ENCODE assay signal across 12 cellular contexts in the genomic region with DNA sequence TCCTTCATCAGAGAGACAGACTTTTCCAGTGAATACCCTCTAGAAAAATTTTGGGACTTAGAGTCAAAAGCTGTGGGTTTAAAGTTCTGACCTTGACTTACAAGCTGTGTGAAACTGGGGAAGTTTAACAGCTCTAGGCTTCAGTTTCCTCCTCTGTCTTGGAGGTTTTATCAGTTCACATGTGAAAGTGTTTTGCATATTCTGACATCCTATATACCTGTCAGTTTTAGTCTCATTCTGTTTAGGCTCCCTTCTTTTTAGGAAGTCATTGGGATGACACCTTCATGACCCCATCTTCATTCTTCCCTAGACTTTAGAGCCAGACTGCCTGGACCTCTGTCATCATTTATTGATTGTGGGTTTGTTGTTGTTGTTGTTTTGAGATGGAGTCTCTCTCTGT. TPM values are rescaled to one million over a fixed set of nuclear protein-coding genes. Genes with fewer than 3 reads are reported as not detected.
DNase-seq lines count a peak whose midpoint lies in the region; ATAC-seq and TF ChIP-seq lines count a peak whose summit lies in the region.
"Had no signal": no experiment of that assay in that cellular context is flagged by ENCODE, and none has a peak within 500 bp of the region (broad histone marks: within the 10 kb centered on the region; RNA-seq: fewer than 3 reads in every experiment).

No MANE protein-coding gene starts in this region.

- DNase-seq in germinal center (ENCODE audit: low spot score), result peak; percentile 27
- no peak for DNase-seq in WTC11 (ENCODE audit: low spot score)
- DNase-seq in SW 1271 (lab: John Stamatoyannopoulos, UW), result no peak
- no peak for DNase-seq in midbrain (lab: John Stamatoyannopoulos, UW)
- DNase-seq: H7, NCI-H1436 treated with DMSO at 0.1 percent for 48 hours had no signal

- H3K9me3 Mint-ChIP-seq in WTC11, result peaks cover 3% of the 10 kb centered on the region; the same call in 1 of the 2 replicates
- H3K9me3 Mint-ChIP-seq: activated T-helper 17 cell treated with anti-CD3 and anti-CD28 coated beads, Interleukin-2, amount 50 U/mL, for 72 hours; natural killer cell treated with Interleukin-12 subunit alpha and Interleukin-12 subunit beta and Interleukin-15 and Interleukin-18, amount 100 ng/mL, for 72 hours had no signal

- TF ChIP-seq CTCF in C4-2B (conservative IDR thresholded peaks at IDR 0.05) (no peak), WTC11 (IDR thresholded peaks at IDR 0.05) (no peak)

- no peak overlapping the region for H3K4me3 Mint-ChIP-seq in WTC11
- H3K4me3 Mint-ChIP-seq: activated T-helper 17 cell treated with anti-CD3 and anti-CD28 coated beads, Interleukin-2, amount 50 U/mL, for 72 hours; natural killer cell treated with Interleukin-12 subunit alpha and Interleukin-12 subunit beta and Interleukin-15 and Interleukin-18, amount 100 ng/mL, for 72 hours had no signal

- no peaks in the 10 kb centered on the region for H3K27me3 Mint-ChIP-seq in WTC11 (ENCODE audit: low read depth)
- H3K27me3 Mint-ChIP-seq: activated T-helper 17 cell treated with anti-CD3 and anti-CD28 coated beads, Interleukin-2, amount 50 U/mL, for 72 hours; natural killer cell treated with Interleukin-12 subunit alpha and Interleukin-12 subunit beta and Interleukin-15 and Interleukin-18, amount 100 ng/mL, for 72 hours had no signal

- no peak overlapping the region for H3K27ac Mint-ChIP-seq in WTC11
- H3K27ac Mint-ChIP-seq: activated T-helper 17 cell treated with anti-CD3 and anti-CD28 coated beads, Interleukin-2, amount 50 U/mL, for 72 hours; natural killer cell treated with Interleukin-12 subunit alpha and Interleukin-12 subunit beta and Interleukin-15 and Interleukin-18, amount 100 ng/mL, for 72 hours had no signal

- CTCF ChIA-PET in WTC11 (lab: Charles Lee), result interaction anchor here (1.0 to 1.7 kb wide), 2 partner anchors 10 to 46 kb away, joined by 3 to 4 read pairs; no protein-coding TSS in a partner anchor

- peaks cover 24% of the 10 kb centered on the region for H3K4me1 Mint-ChIP-seq in WTC11

- POLR2A ChIA-PET in WTC11 (lab: Charles Lee), result interaction anchor here (1.4 kb wide), 1 partner anchor 9 kb away, joined by 3 read pairs; no protein-coding TSS in a partner anchor

- no peaks in the 10 kb centered on the region for H3K36me3 Mint-ChIP-seq in WTC11
- H3K36me3 Mint-ChIP-seq: natural killer cell treated with Interleukin-12 subunit alpha and Interleukin-12 subunit beta and Interleukin-15 and Interleukin-18, amount 100 ng/mL, for 72 hours had no signal

- ATAC-seq in GM18858 (IDR thresholded peaks at IDR 0.05; ENCODE audit: unreplicated experiment) (peak; percentile 43), HG03175 (IDR thresholded peaks at IDR 0.05; ENCODE audit: unreplicated experiment) (peak; percentile 35), WTC11 (no peak), HG03565 (IDR thresholded peaks at IDR 0.05; ENCODE audit: unreplicated experiment) (no peak)
- ATAC-seq: activated T-helper 17 cell treated with anti-CD3 and anti-CD28 coated beads, Interleukin-2, amount 50 U/mL, for 72 hours; natural killer cell treated with Interleukin-12 subunit alpha and Interleukin-12 subunit beta and Interleukin-15 and Interleukin-18, amount 100 ng/mL, for 72 hours had no signal

- peak overlapping the region; percentile 11; the same call in 1 of the 2 replicates for H3K27ac ChIP-seq in C4-2B

TF ChIP-seq in WTC11, 78 proteins besides CTCF, POLR2A, EP300 and RAD21 (continues in another document):
- TF ChIP-seq, protein P1, sequence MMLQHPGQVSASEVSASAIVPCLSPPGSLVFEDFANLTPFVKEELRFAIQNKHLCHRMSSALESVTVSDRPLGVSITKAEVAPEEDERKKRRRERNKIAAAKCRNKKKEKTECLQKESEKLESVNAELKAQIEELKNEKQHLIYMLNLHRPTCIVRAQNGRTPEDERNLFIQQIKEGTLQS (CRISPR knock-in tag; conservative IDR thresholded peaks at IDR 0.05), result no peak
- TF ChIP-seq SOX15 (CRISPR knock-in tag; IDR thresholded peaks at IDR 0.05) (no peak), NR3C1 (CRISPR knock-in tag; conservative IDR thresholded peaks at IDR 0.05; ENCODE audit: low read depth) (no peak), PRRX2 (CRISPR knock-in tag; IDR thresholded peaks at IDR 0.05) (no peak), RORB (CRISPR knock-in tag; IDR thresholded peaks at IDR 0.05) (no peak), RELA (CRISPR knock-in tag; IDR thresholded peaks at IDR 0.05; ENCODE audit: borderline replicate concordance) (no peak)
- TF ChIP-seq, protein P2, sequence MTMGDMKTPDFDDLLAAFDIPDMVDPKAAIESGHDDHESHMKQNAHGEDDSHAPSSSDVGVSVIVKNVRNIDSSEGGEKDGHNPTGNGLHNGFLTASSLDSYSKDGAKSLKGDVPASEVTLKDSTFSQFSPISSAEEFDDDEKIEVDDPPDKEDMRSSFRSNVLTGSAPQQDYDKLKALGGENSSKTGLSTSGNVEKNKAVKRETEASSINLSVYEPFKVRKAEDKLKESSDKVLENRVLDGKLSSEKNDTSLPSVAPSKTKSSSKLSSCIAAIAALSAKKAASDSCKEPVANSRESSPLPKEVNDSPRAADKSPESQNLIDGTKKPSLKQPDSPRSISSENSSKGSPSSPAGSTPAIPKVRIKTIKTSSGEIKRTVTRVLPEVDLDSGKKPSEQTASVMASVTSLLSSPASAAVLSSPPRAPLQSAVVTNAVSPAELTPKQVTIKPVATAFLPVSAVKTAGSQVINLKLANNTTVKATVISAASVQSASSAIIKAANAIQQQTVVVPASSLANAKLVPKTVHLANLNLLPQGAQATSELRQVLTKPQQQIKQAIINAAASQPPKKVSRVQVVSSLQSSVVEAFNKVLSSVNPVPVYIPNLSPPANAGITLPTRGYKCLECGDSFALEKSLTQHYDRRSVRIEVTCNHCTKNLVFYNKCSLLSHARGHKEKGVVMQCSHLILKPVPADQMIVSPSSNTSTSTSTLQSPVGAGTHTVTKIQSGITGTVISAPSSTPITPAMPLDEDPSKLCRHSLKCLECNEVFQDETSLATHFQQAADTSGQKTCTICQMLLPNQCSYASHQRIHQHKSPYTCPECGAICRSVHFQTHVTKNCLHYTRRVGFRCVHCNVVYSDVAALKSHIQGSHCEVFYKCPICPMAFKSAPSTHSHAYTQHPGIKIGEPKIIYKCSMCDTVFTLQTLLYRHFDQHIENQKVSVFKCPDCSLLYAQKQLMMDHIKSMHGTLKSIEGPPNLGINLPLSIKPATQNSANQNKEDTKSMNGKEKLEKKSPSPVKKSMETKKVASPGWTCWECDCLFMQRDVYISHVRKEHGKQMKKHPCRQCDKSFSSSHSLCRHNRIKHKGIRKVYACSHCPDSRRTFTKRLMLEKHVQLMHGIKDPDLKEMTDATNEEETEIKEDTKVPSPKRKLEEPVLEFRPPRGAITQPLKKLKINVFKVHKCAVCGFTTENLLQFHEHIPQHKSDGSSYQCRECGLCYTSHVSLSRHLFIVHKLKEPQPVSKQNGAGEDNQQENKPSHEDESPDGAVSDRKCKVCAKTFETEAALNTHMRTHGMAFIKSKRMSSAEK (CRISPR knock-in tag; IDR thresholded peaks at IDR 0.05; ENCODE audit: borderline replicate concordance), result no peak
- TF ChIP-seq, protein P3, sequence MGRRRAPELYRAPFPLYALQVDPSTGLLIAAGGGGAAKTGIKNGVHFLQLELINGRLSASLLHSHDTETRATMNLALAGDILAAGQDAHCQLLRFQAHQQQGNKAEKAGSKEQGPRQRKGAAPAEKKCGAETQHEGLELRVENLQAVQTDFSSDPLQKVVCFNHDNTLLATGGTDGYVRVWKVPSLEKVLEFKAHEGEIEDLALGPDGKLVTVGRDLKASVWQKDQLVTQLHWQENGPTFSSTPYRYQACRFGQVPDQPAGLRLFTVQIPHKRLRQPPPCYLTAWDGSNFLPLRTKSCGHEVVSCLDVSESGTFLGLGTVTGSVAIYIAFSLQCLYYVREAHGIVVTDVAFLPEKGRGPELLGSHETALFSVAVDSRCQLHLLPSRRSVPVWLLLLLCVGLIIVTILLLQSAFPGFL (CRISPR knock-in tag; IDR thresholded peaks at IDR 0.05; ENCODE audit: borderline replicate concordance), result no peak
- TF ChIP-seq, protein P4, sequence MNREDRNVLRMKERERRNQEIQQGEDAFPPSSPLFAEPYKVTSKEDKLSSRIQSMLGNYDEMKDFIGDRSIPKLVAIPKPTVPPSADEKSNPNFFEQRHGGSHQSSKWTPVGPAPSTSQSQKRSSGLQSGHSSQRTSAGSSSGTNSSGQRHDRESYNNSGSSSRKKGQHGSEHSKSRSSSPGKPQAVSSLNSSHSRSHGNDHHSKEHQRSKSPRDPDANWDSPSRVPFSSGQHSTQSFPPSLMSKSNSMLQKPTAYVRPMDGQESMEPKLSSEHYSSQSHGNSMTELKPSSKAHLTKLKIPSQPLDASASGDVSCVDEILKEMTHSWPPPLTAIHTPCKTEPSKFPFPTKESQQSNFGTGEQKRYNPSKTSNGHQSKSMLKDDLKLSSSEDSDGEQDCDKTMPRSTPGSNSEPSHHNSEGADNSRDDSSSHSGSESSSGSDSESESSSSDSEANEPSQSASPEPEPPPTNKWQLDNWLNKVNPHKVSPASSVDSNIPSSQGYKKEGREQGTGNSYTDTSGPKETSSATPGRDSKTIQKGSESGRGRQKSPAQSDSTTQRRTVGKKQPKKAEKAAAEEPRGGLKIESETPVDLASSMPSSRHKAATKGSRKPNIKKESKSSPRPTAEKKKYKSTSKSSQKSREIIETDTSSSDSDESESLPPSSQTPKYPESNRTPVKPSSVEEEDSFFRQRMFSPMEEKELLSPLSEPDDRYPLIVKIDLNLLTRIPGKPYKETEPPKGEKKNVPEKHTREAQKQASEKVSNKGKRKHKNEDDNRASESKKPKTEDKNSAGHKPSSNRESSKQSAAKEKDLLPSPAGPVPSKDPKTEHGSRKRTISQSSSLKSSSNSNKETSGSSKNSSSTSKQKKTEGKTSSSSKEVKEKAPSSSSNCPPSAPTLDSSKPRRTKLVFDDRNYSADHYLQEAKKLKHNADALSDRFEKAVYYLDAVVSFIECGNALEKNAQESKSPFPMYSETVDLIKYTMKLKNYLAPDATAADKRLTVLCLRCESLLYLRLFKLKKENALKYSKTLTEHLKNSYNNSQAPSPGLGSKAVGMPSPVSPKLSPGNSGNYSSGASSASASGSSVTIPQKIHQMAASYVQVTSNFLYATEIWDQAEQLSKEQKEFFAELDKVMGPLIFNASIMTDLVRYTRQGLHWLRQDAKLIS (CRISPR knock-in tag; IDR thresholded peaks at IDR 0.05; ENCODE audit: borderline replicate concordance), result no peak

RNA-seq across cellular contexts. Expression of a gene that starts 44.4 kb away (rescaled TPM):
- 2.2 to 3.1 TPM (median 2.5 TPM) in 3 replicates for total RNA-seq in WTC11 (2021)

Comparison
In these comparisons a context has a peak if more than half of its experiments do, and no peak if none do; other contexts are left out.
1. ATAC-seq: peak in GM18858 (single experiment) and HG03175 (single experiment); none in WTC11 (single experiment) and HG03565 (single experiment).